ENCODE assay signal across 1 cellular context in genomic region chr22:23772315-23773246, GRCh38.
TF ChIP-seq lines count a peak whose summit lies in the region.

MMP11 (plus strand) TSS chr22:23772849; CDS start chr22:23772871, 22 bp downstream.

TF ChIP-seq in HepG2, 621 proteins besides CTCF, POLR2A, EP300 and RAD21 (continued from another document and continues in another):
- TF ChIP-seq ZHX1 (CRISPR knock-in tag; IDR thresholded peaks at IDR 0.05; ENCODE audit: low read depth): no peak
- TF ChIP-seq KLF12 (CRISPR knock-in tag; IDR thresholded peaks at IDR 0.05; ENCODE audit: borderline replicate concordance): no peak
- TF ChIP-seq NR2F2 (IDR thresholded peaks at IDR 0.05; ENCODE audit: borderline replicate concordance, low read depth): no peak
- TF ChIP-seq RARA (CRISPR knock-in tag; IDR thresholded peaks at IDR 0.05): peak; percentile 17; the same call in 1 of the 2 replicates
- TF ChIP-seq NCOR1 (IDR thresholded peaks at IDR 0.05; ENCODE audit: borderline replicate concordance, low read length): no peak
- 0 out of 2 replicates have a peak, but pooled peaks have one; percentile 36 for TF ChIP-seq ZNF777 (CRISPR knock-in tag; IDR thresholded peaks at IDR 0.05)
- no peak for TF ChIP-seq TOE1 (CRISPR knock-in tag; IDR thresholded peaks at IDR 0.05)
- TF ChIP-seq KDM5A (IDR thresholded peaks at IDR 0.05; ENCODE audit: borderline replicate concordance, low read length): no peak
- TF ChIP-seq FOXO1 (CRISPR knock-in tag; IDR thresholded peaks at IDR 0.05): no peak
- 0 out of 2 replicates have a peak, but pooled peaks have one; percentile 21 for TF ChIP-seq ZNF235 (CRISPR knock-in tag; IDR thresholded peaks at IDR 0.05; ENCODE audit: borderline replicate concordance)
- TF ChIP-seq ARNTL (CRISPR knock-in tag; IDR thresholded peaks at IDR 0.05): no peak
- no peak for TF ChIP-seq ZBTB43 (CRISPR knock-in tag; conservative IDR thresholded peaks at IDR 0.05)
- no peak for TF ChIP-seq TIGD3 (CRISPR knock-in tag; IDR thresholded peaks at IDR 0.05; ENCODE audit: borderline replicate concordance)
- TF ChIP-seq ZC3H13 (CRISPR knock-in tag; IDR thresholded peaks at IDR 0.05): no peak
- no peak for TF ChIP-seq SIN3A (IDR thresholded peaks at IDR 0.05; ENCODE audit: borderline replicate concordance, low read depth, low read length)
- TF ChIP-seq GMEB2 (CRISPR knock-in tag; IDR thresholded peaks at IDR 0.05; ENCODE audit: low read depth): no peak
- TF ChIP-seq HNF1A (IDR thresholded peaks at IDR 0.05; ENCODE audit: low read depth): no peak
- TF ChIP-seq HNF1A (CRISPR knock-in tag; IDR thresholded peaks at IDR 0.05; ENCODE audit: borderline replicate concordance): no peak
- TF ChIP-seq HNRNPH1 (optimal IDR thresholded peaks at IDR 0.05; ENCODE audit: low read depth, low read length): no peak
- no peak for TF ChIP-seq HMGXB3 (CRISPR knock-in tag; IDR thresholded peaks at IDR 0.05; ENCODE audit: borderline replicate concordance)
- no peak for TF ChIP-seq AKNA (CRISPR knock-in tag; IDR thresholded peaks at IDR 0.05; ENCODE audit: borderline replicate concordance)
- no peak for TF ChIP-seq ZNF746 (CRISPR knock-in tag; IDR thresholded peaks at IDR 0.05)
- TF ChIP-seq CREBL2 (CRISPR knock-in tag; IDR thresholded peaks at IDR 0.05; ENCODE audit: borderline replicate concordance): no peak
- TF ChIP-seq ISL2 (CRISPR knock-in tag; IDR thresholded peaks at IDR 0.05): no peak
- TF ChIP-seq STAT5B (CRISPR knock-in tag; IDR thresholded peaks at IDR 0.05): no peak
- TF ChIP-seq MTF2 (CRISPR knock-in tag; IDR thresholded peaks at IDR 0.05; ENCODE audit: borderline replicate concordance): no peak
- no peak; the same call in 1 of the 2 replicates for TF ChIP-seq ZNF674 (CRISPR knock-in tag; IDR thresholded peaks at IDR 0.05; ENCODE audit: low read depth)
- TF ChIP-seq SRF (IDR thresholded peaks at IDR 0.05; ENCODE audit: low read depth, low read length): no peak
- TF ChIP-seq ZNF773 (CRISPR knock-in tag; IDR thresholded peaks at IDR 0.05; ENCODE audit: borderline replicate concordance): no peak
- TF ChIP-seq ZNF296 (CRISPR knock-in tag; conservative IDR thresholded peaks at IDR 0.05): no peak
- TF ChIP-seq ZNF75D (CRISPR knock-in tag; IDR thresholded peaks at IDR 0.05; ENCODE audit: borderline replicate concordance): no peak
- peak; percentile 27; the same call in 1 of the 2 replicates for TF ChIP-seq POLR2G (IDR thresholded peaks at IDR 0.05; ENCODE audit: low read depth, low read length)
- TF ChIP-seq U2AF1 (optimal IDR thresholded peaks at IDR 0.05; ENCODE audit: low read depth, low read length): no peak
- no peak for TF ChIP-seq ZNF180 (CRISPR knock-in tag; IDR thresholded peaks at IDR 0.05; ENCODE audit: borderline replicate concordance, low read depth)
- TF ChIP-seq SMAD1 (CRISPR knock-in tag; IDR thresholded peaks at IDR 0.05; ENCODE audit: borderline replicate concordance, low read depth): no peak
- no peak for TF ChIP-seq PITX1 (CRISPR knock-in tag; IDR thresholded peaks at IDR 0.05)
- TF ChIP-seq KDM1A (CRISPR knock-in tag; IDR thresholded peaks at IDR 0.05): no peak
- TF ChIP-seq ZNF263 (CRISPR knock-in tag; IDR thresholded peaks at IDR 0.05): no peak
- no peak for TF ChIP-seq GATAD2A (CRISPR knock-in tag; IDR thresholded peaks at IDR 0.05)
